Comparison of ENCODE assay signal across 11 cellular contexts in the genomic region with DNA sequence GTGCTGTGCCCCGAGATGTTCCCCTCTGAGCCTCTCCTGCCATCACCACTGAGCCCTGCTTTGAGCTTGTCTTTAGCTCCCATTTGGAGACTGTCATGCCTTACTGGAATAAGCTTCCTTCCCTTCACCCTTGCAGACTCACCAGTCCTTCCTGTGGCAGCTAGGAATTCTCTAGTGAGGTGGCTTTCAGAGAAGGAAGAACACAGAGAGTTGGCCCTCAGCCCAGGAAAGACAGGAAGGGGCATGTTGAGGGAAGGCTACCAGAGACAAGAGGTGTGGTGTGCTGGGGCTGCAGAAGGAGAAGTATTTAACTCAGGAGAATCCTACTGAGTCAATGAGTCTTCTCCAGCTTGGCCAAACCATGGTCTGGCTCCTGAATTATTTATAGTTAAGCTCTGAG.
DNase-seq lines count a peak whose midpoint lies in the region; ATAC-seq and TF ChIP-seq lines count a peak whose summit lies in the region.
"Had no signal": no experiment of that assay in that cellular context is flagged by ENCODE, and none has a peak within 500 bp of the region (broad histone marks: within the 10 kb centered on the region; RNA-seq: fewer than 3 reads in every experiment).

No MANE protein-coding gene starts in this region.

- TF ChIP-seq POLR2A in stomach (IDR thresholded peaks at IDR 0.05): no peak

- H3K4me3 ChIP-seq in esophagus (ENCODE audit: low read depth in 1 of 2, low read length in 2 of 2) (no peak overlapping the region), stomach (no peak overlapping the region)
- H3K4me3 ChIP-seq: left ventricle myocardium inferior had no signal

- no peaks in the 10 kb centered on the region for H3K27me3 ChIP-seq in esophagus (ENCODE audit: control insufficient read depth in 1 of 2, insufficient read depth in 2 of 2, low read length in 2 of 2)
- no peaks in the 10 kb centered on the region for H3K27me3 ChIP-seq in stomach

- H3K9me3 ChIP-seq in esophagus (ENCODE audit: control insufficient read depth in 2 of 2, insufficient read depth in 1 of 2, low read depth in 1 of 2, low read length in 1 of 2) (no peaks in the 10 kb centered on the region), stomach (no peaks in the 10 kb centered on the region)
- H3K9me3 ChIP-seq: left ventricle myocardium inferior had no signal

- peaks cover 6 to 11% of the 10 kb centered on the region in 2 donors for H3K36me3 ChIP-seq in esophagus (ENCODE audit: control insufficient read depth in 2 of 2, insufficient read depth in 2 of 2, low read length in 1 of 2)
- H3K36me3 ChIP-seq in stomach: peaks cover 21 to 59% (median 46%) of the 10 kb centered on the region in 4 donors

- 54 to 76% methylated on average over 1 of the region's 1 CpG for WGBS in esophagus, 2 donors
- WGBS in stomach, 5 donors: 73 to 94% (median 86%) methylated on average over 1 of the region's 1 CpG

- H3K27ac Mint-ChIP-seq in glutamatergic neuron (ENCODE audit: unreplicated experiment): no peak overlapping the region

- DNase-seq in NCI-H345 (lab: John Stamatoyannopoulos, UW) (peak; percentile 21), NCI-H345 treated with DMSO at 0.1 percent for 48 hours (lab: John Stamatoyannopoulos, UW; ENCODE audit: unreplicated experiment) (no peak), stomach (peak; percentile 60), glutamatergic neuron (no peak), sciatic nerve (ENCODE audit: low spot score) (no peak), mesenteric fat pad (ENCODE audit: low spot score) (no peak)
- DNase-seq: activated effector memory CD4-positive, alpha-beta T cell treated with anti-CD3 and anti-CD28 coated beads, Interleukin-2, amount 50 U/mL, for 16 hours; left ventricle myocardium inferior; NCI-H526 had no signal

- peaks cover 19% of the 10 kb centered on the region for H3K4me1 Mint-ChIP-seq in glutamatergic neuron (ENCODE audit: low read depth, unreplicated experiment)

- H3K27ac ChIP-seq in esophagus (ENCODE audit: low read depth in 2 of 2, low read length in 1 of 2) (peak overlapping the region; percentile 32 to 58), stomach (peak overlapping the region in 2 of 5 donors; percentile 9 to 25)
- H3K27ac ChIP-seq: left ventricle myocardium inferior had no signal

- TF ChIP-seq CTCF in stomach (IDR thresholded peaks at IDR 0.05) (no peak), glutamatergic neuron (IDR thresholded peaks at IDR 0.05; ENCODE audit: partially characterized antibody, unreplicated experiment) (no peak)

- H3K4me1 ChIP-seq in esophagus (ENCODE audit: control insufficient read depth in 2 of 2, insufficient read depth in 2 of 2, low read length in 1 of 2) (peaks cover 3 to 17% of the 10 kb centered on the region in 2 donors), stomach (peaks cover 16 to 49% (median 29%) of the 10 kb centered on the region in 4 donors)

- H3K9me3 Mint-ChIP-seq in glutamatergic neuron (ENCODE audit: unreplicated experiment): no peaks in the 10 kb centered on the region

- no peaks in the 10 kb centered on the region for H3K27me3 Mint-ChIP-seq in glutamatergic neuron (ENCODE audit: unreplicated experiment)

- H3K36me3 Mint-ChIP-seq in glutamatergic neuron (ENCODE audit: unreplicated experiment): no peaks in the 10 kb centered on the region

- no peak for ATAC-seq in sciatic nerve

- TF ChIP-seq EP300 in stomach (IDR thresholded peaks at IDR 0.05): no peak

- no peak overlapping the region for H3K4me3 Mint-ChIP-seq in glutamatergic neuron (ENCODE audit: unreplicated experiment)

- intact Hi-C loops in stomach (cut with DNase I; ENCODE audit: low total_unique reads): no loop called here
- intact Hi-C loops in sciatic nerve (cut with DNase I): no loop called here

TF ChIP-seq in PFSK-1, 5 proteins besides CTCF, POLR2A, EP300 and RAD21:
- TF ChIP-seq POLR2AphosphoS5 (IDR thresholded peaks at IDR 0.05; ENCODE audit: low read depth, low read length): no peak
- 0 out of 2 replicates have a peak, but pooled peaks have one; percentile 21 for TF ChIP-seq SIN3A (IDR thresholded peaks at IDR 0.05; ENCODE audit: borderline replicate concordance, insufficient read depth, low read length)

Comparison
In these comparisons a context has a peak if more than half of its experiments do, and no peak if none do; other contexts are left out.
1. DNase-seq: peak in NCI-H345 (single experiment) and stomach (single experiment); none in NCI-H345 treated with DMSO at 0.1 percent for 48 hours (single experiment), glutamatergic neuron (single experiment), sciatic nerve (single experiment) and mesenteric fat pad (single experiment).